ENCODE assay signal across 1 cellular context in the genomic region with DNA sequence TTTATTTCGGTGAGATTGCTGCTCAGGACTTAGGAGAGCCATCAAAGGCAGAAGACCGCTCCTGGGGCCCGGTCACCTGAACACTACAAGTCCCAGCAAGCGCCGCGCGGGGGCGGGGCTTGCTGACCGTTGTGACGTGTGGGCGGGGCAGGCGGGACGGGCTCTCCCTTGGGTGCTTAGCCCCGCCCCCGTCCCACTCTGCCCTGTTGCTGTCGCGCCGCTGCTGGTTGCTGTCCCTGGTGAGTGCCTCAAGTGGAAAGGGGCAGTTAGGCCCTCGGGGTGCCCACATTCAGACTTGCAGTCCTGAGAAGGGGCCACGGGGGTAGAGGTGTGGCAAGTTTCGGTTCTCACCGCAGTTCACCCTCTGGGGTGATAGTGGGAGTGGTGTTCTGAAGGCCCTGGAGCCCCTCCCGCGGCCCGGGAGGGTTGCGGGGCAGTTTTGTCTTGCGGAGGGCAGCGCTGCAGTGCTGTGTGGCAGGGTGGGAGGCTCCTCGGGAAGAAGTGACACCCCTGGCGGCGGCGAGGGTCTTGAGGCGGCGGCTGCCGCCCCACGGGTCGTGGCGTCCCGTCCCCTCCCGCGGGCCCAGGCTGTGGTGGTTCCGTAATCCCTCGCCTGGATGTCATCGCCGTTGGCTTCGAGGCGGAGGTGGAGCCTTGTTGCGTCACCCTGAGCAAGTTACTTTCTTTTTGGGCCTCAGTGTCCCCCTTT.
TF ChIP-seq lines count a peak whose summit lies in the region.

A gene with protein sequence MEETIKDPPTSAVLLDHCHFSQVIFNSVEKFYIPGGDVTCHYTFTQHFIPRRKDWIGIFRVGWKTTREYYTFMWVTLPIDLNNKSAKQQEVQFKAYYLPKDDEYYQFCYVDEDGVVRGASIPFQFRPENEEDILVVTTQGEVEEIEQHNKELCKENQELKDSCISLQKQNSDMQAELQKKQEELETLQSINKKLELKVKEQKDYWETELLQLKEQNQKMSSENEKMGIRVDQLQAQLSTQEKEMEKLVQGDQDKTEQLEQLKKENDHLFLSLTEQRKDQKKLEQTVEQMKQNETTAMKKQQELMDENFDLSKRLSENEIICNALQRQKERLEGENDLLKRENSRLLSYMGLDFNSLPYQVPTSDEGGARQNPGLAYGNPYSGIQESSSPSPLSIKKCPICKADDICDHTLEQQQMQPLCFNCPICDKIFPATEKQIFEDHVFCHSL (plus strand): TSS at position 196 of the 709 bp plus-strand sequence. CDS start 10,673 bp downstream, outside the sequence.

TF ChIP-seq in HepG2, 621 proteins besides CTCF, POLR2A, EP300 and RAD21 (continued from another document and continues in another):
- TF ChIP-seq ZNF75D (CRISPR knock-in tag; IDR thresholded peaks at IDR 0.05; ENCODE audit: borderline replicate concordance) (no peak), ATRX (CRISPR knock-in tag; IDR thresholded peaks at IDR 0.05; ENCODE audit: borderline replicate concordance) (no peak), ZNF792 (CRISPR knock-in tag; IDR thresholded peaks at IDR 0.05) (no peak), SMAD3 (CRISPR knock-in tag; IDR thresholded peaks at IDR 0.05) (no peak), ZNF567 (CRISPR knock-in tag; IDR thresholded peaks at IDR 0.05; ENCODE audit: borderline replicate concordance) (peak; percentile 89; the same call in 1 of the 2 replicates), NCOA1 (CRISPR knock-in tag; IDR thresholded peaks at IDR 0.05) (no peak), KMT2B (CRISPR knock-in tag; IDR thresholded peaks at IDR 0.05) (peak; percentile 78), AGO2 (optimal IDR thresholded peaks at IDR 0.05; ENCODE audit: low read depth, low read length) (peak; percentile 68), ZFP82 (CRISPR knock-in tag; IDR thresholded peaks at IDR 0.05; ENCODE audit: borderline replicate concordance) (no peak; the same call in 1 of the 2 replicates), ZNF256 (CRISPR knock-in tag; conservative IDR thresholded peaks at IDR 0.05) (peak; percentile 51; the same call in 1 of the 2 replicates), ZNF225 (CRISPR knock-in tag; IDR thresholded peaks at IDR 0.05) (no peak; the same call in 1 of the 2 replicates), ZNF788 (CRISPR knock-in tag; IDR thresholded peaks at IDR 0.05; ENCODE audit: borderline replicate concordance) (peak; percentile 36; the same call in 1 of the 2 replicates), ZBTB1 (CRISPR knock-in tag; IDR thresholded peaks at IDR 0.05; ENCODE audit: borderline replicate concordance) (no peak), ZNF451 (CRISPR knock-in tag; IDR thresholded peaks at IDR 0.05) (peak; percentile 70), EED (CRISPR knock-in tag; IDR thresholded peaks at IDR 0.05) (no peak), GFI1 (CRISPR knock-in tag; IDR thresholded peaks at IDR 0.05; ENCODE audit: borderline replicate concordance) (peak; percentile 63; the same call in 1 of the 2 replicates), SIN3B (IDR thresholded peaks at IDR 0.05; ENCODE audit: low read length) (no peak), FOXA3 (CRISPR knock-in tag; IDR thresholded peaks at IDR 0.05) (peak; percentile 42; the same call in 1 of the 2 replicates), ZNF883 (CRISPR knock-in tag; IDR thresholded peaks at IDR 0.05; ENCODE audit: not compliant biosample characterization) (peak; percentile 93)
- TF ChIP-seq, protein P1, sequence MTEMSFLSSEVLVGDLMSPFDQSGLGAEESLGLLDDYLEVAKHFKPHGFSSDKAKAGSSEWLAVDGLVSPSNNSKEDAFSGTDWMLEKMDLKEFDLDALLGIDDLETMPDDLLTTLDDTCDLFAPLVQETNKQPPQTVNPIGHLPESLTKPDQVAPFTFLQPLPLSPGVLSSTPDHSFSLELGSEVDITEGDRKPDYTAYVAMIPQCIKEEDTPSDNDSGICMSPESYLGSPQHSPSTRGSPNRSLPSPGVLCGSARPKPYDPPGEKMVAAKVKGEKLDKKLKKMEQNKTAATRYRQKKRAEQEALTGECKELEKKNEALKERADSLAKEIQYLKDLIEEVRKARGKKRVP (CRISPR knock-in tag; IDR thresholded peaks at IDR 0.05) = peak in 1 of 2 experiments; percentile 92; a peak in 2 of 4 replicates
- TF ChIP-seq, protein P2, sequence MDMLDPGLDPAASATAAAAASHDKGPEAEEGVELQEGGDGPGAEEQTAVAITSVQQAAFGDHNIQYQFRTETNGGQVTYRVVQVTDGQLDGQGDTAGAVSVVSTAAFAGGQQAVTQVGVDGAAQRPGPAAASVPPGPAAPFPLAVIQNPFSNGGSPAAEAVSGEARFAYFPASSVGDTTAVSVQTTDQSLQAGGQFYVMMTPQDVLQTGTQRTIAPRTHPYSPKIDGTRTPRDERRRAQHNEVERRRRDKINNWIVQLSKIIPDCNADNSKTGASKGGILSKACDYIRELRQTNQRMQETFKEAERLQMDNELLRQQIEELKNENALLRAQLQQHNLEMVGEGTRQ (IDR thresholded peaks at IDR 0.05; ENCODE audit: low read depth, low read length) = no peak
- TF ChIP-seq, protein P2 (CRISPR knock-in tag; IDR thresholded peaks at IDR 0.05; ENCODE audit: borderline replicate concordance) = 0 out of 2 replicates have a peak, but pooled peaks have one; percentile 47
- TF ChIP-seq, protein P3, sequence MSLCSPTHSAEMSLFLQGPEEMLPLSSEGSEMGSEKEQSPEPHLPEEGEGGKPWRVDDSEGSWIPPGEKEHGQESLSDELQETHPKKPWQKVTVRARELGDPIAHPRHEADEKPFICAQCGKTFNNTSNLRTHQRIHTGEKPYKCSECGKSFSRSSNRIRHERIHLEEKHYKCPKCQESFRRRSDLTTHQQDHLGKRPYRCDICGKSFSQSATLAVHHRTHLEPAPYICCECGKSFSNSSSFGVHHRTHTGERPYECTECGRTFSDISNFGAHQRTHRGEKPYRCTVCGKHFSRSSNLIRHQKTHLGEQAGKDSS (CRISPR knock-in tag; IDR thresholded peaks at IDR 0.05; ENCODE audit: borderline replicate concordance, low read depth) = no peak
- TF ChIP-seq, protein P4, sequence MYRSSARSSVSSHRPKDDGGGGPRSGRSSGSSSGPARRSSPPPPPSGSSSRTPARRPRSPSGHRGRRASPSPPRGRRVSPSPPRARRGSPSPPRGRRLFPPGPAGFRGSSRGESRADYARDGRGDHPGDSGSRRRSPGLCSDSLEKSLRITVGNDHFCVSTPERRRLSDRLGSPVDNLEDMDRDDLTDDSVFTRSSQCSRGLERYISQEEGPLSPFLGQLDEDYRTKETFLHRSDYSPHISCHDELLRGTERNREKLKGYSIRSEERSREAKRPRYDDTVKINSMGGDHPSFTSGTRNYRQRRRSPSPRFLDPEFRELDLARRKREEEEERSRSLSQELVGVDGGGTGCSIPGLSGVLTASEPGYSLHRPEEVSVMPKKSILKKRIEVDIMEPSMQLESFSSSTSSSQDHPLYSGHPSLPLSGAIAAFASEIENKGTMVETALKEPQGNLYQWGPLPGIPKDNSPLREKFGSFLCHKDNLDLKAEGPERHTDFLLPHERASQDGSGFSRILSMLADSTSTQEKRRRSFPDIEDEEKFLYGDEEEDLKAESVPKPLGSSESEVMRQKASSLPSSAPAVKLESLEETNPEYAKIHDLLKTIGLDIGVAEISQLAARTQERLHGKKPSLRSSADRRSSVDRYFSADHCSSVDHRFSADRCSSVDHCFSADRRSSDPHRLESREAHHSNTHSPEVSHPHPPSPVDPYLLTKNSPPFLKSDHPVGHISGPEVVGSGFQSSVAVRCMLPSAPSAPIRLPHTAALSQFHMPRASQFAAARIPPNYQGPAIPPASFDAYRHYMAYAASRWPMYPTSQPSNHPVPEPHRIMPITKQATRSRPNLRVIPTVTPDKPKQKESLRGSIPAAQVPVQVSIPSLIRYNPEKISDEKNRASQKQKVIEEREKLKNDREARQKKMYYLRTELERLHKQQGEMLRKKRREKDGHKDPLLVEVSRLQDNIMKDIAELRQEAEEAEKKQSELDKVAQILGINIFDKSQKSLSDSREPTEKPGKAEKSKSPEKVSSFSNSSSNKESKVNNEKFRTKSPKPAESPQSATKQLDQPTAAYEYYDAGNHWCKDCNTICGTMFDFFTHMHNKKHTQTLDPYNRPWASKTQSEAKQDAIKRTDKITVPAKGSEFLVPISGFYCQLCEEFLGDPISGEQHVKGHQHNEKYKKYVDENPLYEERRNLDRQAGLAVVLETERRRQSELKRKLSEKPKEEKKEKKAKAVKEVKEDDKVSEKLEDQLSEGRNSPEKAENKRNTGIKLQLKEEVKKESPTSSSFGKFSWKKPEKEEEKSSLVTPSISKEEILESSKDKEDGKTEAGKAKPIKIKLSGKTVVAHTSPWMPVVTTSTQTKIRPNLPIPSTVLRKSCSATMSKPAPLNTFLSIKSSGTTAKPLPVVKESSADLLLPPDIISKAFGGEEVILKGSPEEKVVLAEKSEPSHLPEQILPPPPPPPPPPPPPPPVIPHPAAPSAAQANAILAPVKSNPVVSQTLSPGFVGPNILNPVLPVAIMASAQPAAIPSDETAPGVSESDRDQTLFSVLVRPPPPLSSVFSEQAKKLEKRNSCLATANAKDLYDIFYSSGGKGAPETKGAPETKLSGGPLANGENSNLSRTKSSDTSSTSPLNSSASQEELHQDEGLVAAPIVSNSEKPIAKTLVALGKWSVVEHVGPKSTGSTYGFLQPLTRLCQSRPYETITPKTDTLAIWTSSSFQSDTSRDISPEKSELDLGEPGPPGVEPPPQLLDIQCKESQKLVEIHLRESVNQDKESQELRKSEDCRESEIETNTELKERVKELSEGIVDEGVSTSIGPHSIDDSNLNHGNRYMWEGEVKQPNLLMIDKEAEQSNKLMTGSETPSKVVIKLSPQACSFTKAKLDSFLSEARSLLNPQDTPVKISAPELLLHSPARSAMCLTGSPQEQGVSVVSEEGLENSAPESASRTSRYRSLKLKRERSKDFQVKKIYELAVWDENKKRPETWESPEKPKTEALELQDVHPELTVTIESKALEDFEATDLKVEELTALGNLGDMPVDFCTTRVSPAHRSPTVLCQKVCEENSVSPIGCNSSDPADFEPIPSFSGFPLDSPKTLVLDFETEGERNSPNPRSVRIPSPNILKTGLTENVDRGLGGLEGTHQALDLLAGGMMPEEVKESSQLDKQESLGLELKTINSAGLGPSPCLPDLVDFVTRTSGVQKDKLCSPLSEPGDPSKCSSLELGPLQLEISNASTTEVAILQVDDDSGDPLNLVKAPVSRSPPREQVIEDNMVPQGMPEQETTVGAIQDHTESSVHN (CRISPR knock-in tag; IDR thresholded peaks at IDR 0.05) = no peak; the same call in 1 of the 2 replicates
- TF ChIP-seq, protein P5, sequence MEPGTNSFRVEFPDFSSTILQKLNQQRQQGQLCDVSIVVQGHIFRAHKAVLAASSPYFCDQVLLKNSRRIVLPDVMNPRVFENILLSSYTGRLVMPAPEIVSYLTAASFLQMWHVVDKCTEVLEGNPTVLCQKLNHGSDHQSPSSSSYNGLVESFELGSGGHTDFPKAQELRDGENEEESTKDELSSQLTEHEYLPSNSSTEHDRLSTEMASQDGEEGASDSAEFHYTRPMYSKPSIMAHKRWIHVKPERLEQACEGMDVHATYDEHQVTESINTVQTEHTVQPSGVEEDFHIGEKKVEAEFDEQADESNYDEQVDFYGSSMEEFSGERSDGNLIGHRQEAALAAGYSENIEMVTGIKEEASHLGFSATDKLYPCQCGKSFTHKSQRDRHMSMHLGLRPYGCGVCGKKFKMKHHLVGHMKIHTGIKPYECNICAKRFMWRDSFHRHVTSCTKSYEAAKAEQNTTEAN (CRISPR knock-in tag; conservative IDR thresholded peaks at IDR 0.05) = peak; percentile 60
- TF ChIP-seq, protein P6, sequence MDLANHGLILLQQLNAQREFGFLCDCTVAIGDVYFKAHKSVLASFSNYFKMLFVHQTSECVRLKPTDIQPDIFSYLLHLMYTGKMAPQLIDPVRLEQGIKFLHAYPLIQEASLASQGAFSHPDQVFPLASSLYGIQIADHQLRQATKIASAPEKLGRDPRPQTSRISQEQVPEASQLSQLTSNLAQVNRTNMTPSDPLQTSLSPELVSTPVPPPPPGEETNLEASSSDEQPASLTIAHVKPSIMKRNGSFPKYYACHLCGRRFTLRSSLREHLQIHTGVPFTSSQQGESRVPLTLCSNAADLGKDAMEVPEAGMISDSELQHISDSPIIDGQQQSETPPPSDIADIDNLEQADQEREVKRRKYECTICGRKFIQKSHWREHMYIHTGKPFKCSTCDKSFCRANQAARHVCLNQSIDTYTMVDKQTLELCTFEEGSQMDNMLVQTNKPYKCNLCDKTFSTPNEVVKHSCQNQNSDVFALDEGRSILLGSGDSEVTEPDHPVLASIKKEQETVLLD (CRISPR knock-in tag; IDR thresholded peaks at IDR 0.05; ENCODE audit: low read depth) = no peak; the same call in 1 of the 2 replicates
- TF ChIP-seq, protein P7, sequence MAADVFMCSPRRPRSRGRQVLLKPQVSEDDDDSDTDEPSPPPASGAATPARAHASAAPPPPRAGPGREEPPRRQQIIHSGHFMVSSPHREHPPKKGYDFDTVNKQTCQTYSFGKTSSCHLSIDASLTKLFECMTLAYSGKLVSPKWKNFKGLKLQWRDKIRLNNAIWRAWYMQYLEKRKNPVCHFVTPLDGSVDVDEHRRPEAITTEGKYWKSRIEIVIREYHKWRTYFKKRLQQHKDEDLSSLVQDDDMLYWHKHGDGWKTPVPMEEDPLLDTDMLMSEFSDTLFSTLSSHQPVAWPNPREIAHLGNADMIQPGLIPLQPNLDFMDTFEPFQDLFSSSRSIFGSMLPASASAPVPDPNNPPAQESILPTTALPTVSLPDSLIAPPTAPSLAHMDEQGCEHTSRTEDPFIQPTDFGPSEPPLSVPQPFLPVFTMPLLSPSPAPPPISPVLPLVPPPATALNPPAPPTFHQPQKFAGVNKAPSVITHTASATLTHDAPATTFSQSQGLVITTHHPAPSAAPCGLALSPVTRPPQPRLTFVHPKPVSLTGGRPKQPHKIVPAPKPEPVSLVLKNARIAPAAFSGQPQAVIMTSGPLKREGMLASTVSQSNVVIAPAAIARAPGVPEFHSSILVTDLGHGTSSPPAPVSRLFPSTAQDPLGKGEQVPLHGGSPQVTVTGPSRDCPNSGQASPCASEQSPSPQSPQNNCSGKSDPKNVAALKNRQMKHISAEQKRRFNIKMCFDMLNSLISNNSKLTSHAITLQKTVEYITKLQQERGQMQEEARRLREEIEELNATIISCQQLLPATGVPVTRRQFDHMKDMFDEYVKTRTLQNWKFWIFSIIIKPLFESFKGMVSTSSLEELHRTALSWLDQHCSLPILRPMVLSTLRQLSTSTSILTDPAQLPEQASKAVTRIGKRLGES (CRISPR knock-in tag; IDR thresholded peaks at IDR 0.05; ENCODE audit: borderline replicate concordance) = 0 out of 2 replicates have a peak, but pooled peaks have one; percentile 8
- TF ChIP-seq, protein P8, sequence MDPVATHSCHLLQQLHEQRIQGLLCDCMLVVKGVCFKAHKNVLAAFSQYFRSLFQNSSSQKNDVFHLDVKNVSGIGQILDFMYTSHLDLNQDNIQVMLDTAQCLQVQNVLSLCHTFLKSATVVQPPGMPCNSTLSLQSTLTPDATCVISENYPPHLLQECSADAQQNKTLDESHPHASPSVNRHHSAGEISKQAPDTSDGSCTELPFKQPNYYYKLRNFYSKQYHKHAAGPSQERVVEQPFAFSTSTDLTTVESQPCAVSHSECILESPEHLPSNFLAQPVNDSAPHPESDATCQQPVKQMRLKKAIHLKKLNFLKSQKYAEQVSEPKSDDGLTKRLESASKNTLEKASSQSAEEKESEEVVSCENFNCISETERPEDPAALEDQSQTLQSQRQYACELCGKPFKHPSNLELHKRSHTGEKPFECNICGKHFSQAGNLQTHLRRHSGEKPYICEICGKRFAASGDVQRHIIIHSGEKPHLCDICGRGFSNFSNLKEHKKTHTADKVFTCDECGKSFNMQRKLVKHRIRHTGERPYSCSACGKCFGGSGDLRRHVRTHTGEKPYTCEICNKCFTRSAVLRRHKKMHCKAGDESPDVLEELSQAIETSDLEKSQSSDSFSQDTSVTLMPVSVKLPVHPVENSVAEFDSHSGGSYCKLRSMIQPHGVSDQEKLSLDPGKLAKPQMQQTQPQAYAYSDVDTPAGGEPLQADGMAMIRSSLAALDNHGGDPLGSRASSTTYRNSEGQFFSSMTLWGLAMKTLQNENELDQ (CRISPR knock-in tag; IDR thresholded peaks at IDR 0.05; ENCODE audit: borderline replicate concordance) = no peak
